Comparison of ENCODE assay signal across 19 cellular contexts in genomic region chr2:71499691-71500090, GRCh38. TPM values are rescaled to one million over a fixed set of nuclear protein-coding genes. Genes with fewer than 3 reads are reported as not detected.
DNase-seq lines count a peak whose midpoint lies in the region; ATAC-seq, FAIRE-seq and TF ChIP-seq lines count a peak whose summit lies in the region.
"Had no signal": no experiment of that assay in that cellular context is flagged by ENCODE, and none has a peak within 500 bp of the region (broad histone marks: within the 10 kb centered on the region; RNA-seq: fewer than 3 reads in every experiment).

No MANE protein-coding gene starts in this region.

- FAIRE-seq in keratinocyte (lab: Jason Lieb, UNC) (no peak), frontal cortex (lab: Jason Lieb, UNC) (no peak)
- FAIRE-seq: small intestine had no signal

- DNase-seq in astrocyte of the hippocampus (ENCODE audit: low read depth, low spot score): peak; percentile 19
- DNase-seq in keratinocyte (ENCODE audit: low read depth, low spot score): no peak
- no peak for DNase-seq in psoas muscle
- no peak for DNase-seq in transverse colon
- no peak for DNase-seq in occipital lobe (lab: John Stamatoyannopoulos, UW)
- DNase-seq in frontal cortex (ENCODE audit: low spot score in 2 of 2): no peak
- DNase-seq: activated CD8-positive, alpha-beta T cell treated with anti-CD3 and anti-CD28 coated beads for 36 hours; activated T-cell treated with anti-CD3 and anti-CD28 coated beads, Interleukin-2, amount 50 U/mL, for 72 hours; central memory CD4-positive, alpha-beta T cell; foreskin keratinocyte; GM23248; NCI-H1417 treated with DMSO at 0.1 percent for 48 hours; NCI-H2171 treated with DMSO at 0.1 percent for 48 hours; NCI-H774; small intestine; WERI-Rb-1 had no signal

- intact Hi-C loops in psoas muscle (cut with DNase I) (no loop called here), transverse colon (cut with DNase I; ENCODE audit: low total_unique reads) (no loop called here)

- H2AFZ ChIP-seq in ACC112 (ENCODE audit: low read length, unreplicated experiment) (no peak overlapping the region), keratinocyte (ENCODE audit: control insufficient read depth, low read length) (no peak overlapping the region)
- H2AFZ ChIP-seq: GM23248 had no signal

- H3K9me3 ChIP-seq in keratinocyte (ENCODE audit: control insufficient read depth, low read depth, low read length) (peaks cover 1% of the 10 kb centered on the region), psoas muscle (no peaks in the 10 kb centered on the region), transverse colon (no peaks in the 10 kb centered on the region)

- H3K4me1 ChIP-seq in ACC112 (ENCODE audit: control insufficient read depth, insufficient read depth, low read length, unreplicated experiment) (peaks cover 32% of the 10 kb centered on the region), keratinocyte (ENCODE audit: control insufficient read depth, extremely low read depth, insufficient read depth, low read length) (peaks cover 69% of the 10 kb centered on the region), psoas muscle (peaks cover 75% of the 10 kb centered on the region), transverse colon (no peaks in the 10 kb centered on the region)

- H3K9ac ChIP-seq in keratinocyte (ENCODE audit: control insufficient read depth, extremely low read depth, insufficient read depth, low read length): no peak overlapping the region

- no peaks in the 10 kb centered on the region for H3K79me2 ChIP-seq in ACC112 (ENCODE audit: control insufficient read depth, insufficient read depth, low read length, unreplicated experiment)
- no peaks in the 10 kb centered on the region for H3K79me2 ChIP-seq in keratinocyte (ENCODE audit: control insufficient read depth, insufficient read depth, low read length)

- dilution Hi-C loops in keratinocyte (cut with MboI; ENCODE audit: extremely low pct_ligation_motif_present, low sequenced_read_pairs): no loop called here

- in situ Hi-C loops in transverse colon (cut with MboI; ENCODE audit: low pct_ligation_motif_present in 1 of 4, low pct_unique_long_range_greater_than_20kb in 1 of 4, low sequenced_read_pairs in 3 of 4): loop anchor here in 3 of 4 donors (10.0 to 25.0 kb wide), 3 partner anchors 195 to 337 kb away; no protein-coding TSS in a partner anchor

- H3K36me3 ChIP-seq in ACC112 (ENCODE audit: insufficient read depth, low read length) (no peaks in the 10 kb centered on the region), keratinocyte (ENCODE audit: control insufficient read depth in 2 of 2, extremely low read depth in 1 of 2, insufficient read depth in 2 of 2, low read length in 2 of 2) (no peaks in the 10 kb centered on the region), psoas muscle (ENCODE audit: insufficient read depth in 1 of 2, low read depth in 1 of 2) (peaks cover 0 to 15% of the 10 kb centered on the region in 2 donors), transverse colon (no peaks in the 10 kb centered on the region)
- H3K36me3 ChIP-seq: WERI-Rb-1 had no signal

- H3K27me3 ChIP-seq in ACC112 (ENCODE audit: insufficient read depth, low read length): no peaks in the 10 kb centered on the region
- H3K27me3 ChIP-seq in keratinocyte (ENCODE audit: control insufficient read depth, extremely low read depth, insufficient read depth, low read length): no peaks in the 10 kb centered on the region
- H3K27me3 ChIP-seq in psoas muscle (ENCODE audit: insufficient read depth in 3 of 3, low read length in 2 of 3): no peaks in the 10 kb centered on the region
- H3K27me3 ChIP-seq in transverse colon: no peaks in the 10 kb centered on the region
- H3K27me3 ChIP-seq: foreskin keratinocyte had no signal

- H4K20me1 ChIP-seq in keratinocyte (ENCODE audit: control insufficient read depth, extremely low read depth, insufficient read depth, low read length): no peaks in the 10 kb centered on the region

- H3K27ac ChIP-seq in ACC112 (ENCODE audit: low read depth, low read length) (peak overlapping the region; percentile 59; the same call in 1 of the 2 replicates), keratinocyte (ENCODE audit: control insufficient read depth, insufficient read depth, low read length) (peak overlapping the region; percentile 85), psoas muscle (peak overlapping the region; percentile 63), transverse colon (peak overlapping the region in 2 of 4 donors; percentile 8 to 34)
- H3K27ac ChIP-seq: foreskin keratinocyte, WERI-Rb-1 had no signal

- ATAC-seq in psoas muscle: no peak
- no peak for ATAC-seq in GM18520 (IDR thresholded peaks at IDR 0.05; ENCODE audit: unreplicated experiment)
- ATAC-seq: activated CD8-positive, alpha-beta T cell treated with anti-CD3 and anti-CD28 coated beads for 36 hours; activated T-cell treated with anti-CD3 and anti-CD28 coated beads, Interleukin-2, amount 50 U/mL, for 72 hours; foreskin keratinocyte; stimulated activated effector memory CD8-positive, alpha-beta T cell treated with anti-CD3 and anti-CD28 coated beads, Interleukin-12 subunit alpha, Interleukin-12 subunit beta, amount 100 ng/mL, for 72 hours had no signal

- no peak for TF ChIP-seq CTCF in keratinocyte (optimal IDR thresholded peaks at IDR 0.05 in 1 of 3, IDR thresholded peaks at IDR 0.05 in 1 of 3, conservative IDR thresholded peaks at IDR 0.05 in 1 of 3; ENCODE audit: extremely low read depth in 1 of 3, insufficient read depth in 2 of 3, low read length in 3 of 3)
- TF ChIP-seq CTCF in psoas muscle (IDR thresholded peaks at IDR 0.05): no peak
- TF ChIP-seq CTCF in transverse colon (IDR thresholded peaks at IDR 0.05): no peak

- H3K9me1 ChIP-seq in keratinocyte (ENCODE audit: control insufficient read depth, extremely low read depth, insufficient read depth, low read length): no peaks in the 10 kb centered on the region

- WGBS in psoas muscle, 3 donors: 34 to 39% (median 37%) methylated on average over 5 of the region's 5 CpGs
- 77 to 80% methylated on average over 2 to 4 of the region's 5 CpGs for WGBS in transverse colon (ENCODE audit: low coverage in 1 of 2), 2 donors

- TF ChIP-seq POLR2A in transverse colon (IDR thresholded peaks at IDR 0.05): no peak

- H3K4me3 ChIP-seq in ACC112 (ENCODE audit: low read depth, low read length): no peak overlapping the region
- H3K4me3 ChIP-seq in keratinocyte (ENCODE audit: control insufficient read depth in 2 of 3, extremely low read depth in 1 of 3, insufficient read depth in 2 of 3, low read depth in 1 of 3, low read length in 3 of 3): no peak overlapping the region
- H3K4me3 ChIP-seq in psoas muscle: no peak overlapping the region
- no peak overlapping the region for H3K4me3 ChIP-seq in transverse colon
- H3K4me3 ChIP-seq: GM23248 had no signal

- H3K4me2 ChIP-seq in keratinocyte (ENCODE audit: control insufficient read depth, extremely low read depth, insufficient read depth, low read depth, low read length): no peak overlapping the region

- TF ChIP-seq EP300 in transverse colon (IDR thresholded peaks at IDR 0.05; ENCODE audit: low read depth): no peak

RNA-seq across cellular contexts. Expression of gene DYSF, which starts 46.3 kb away (rescaled TPM):
- polyA plus RNA-seq in keratinocyte: 8.2 to 20.6 TPM (median 12.9 TPM) in 3 replicates
- polyA plus RNA-seq in keratinocyte (2011; ENCODE audit: low read depth): 7.0 TPM
- polyA plus RNA-seq in keratinocyte (2011; cell fraction: cytosol; rRNA removed): 14.7 and 24.2 TPM in 2 replicates
- 48.2 and 63.8 TPM in 2 replicates for polyA plus RNA-seq in keratinocyte (2011; cell fraction: nucleus; rRNA removed)
- polyA plus RNA-seq in keratinocyte (2012; ENCODE audit: low replicate concordance): 6.8 and 29.5 TPM in 2 replicates
- 34.1 to 103 TPM (median 39.7 TPM) in 3 replicates for polyA minus RNA-seq in keratinocyte
- 49.5 TPM for polyA minus RNA-seq in keratinocyte (2011; cell fraction: cytosol; rRNA and poly(A)+ RNA removed)
- 46.2 and 71.6 TPM in 2 replicates for polyA minus RNA-seq in keratinocyte (2011; cell fraction: nucleus; rRNA and poly(A)+ RNA removed)
- total RNA-seq in psoas muscle: 100 to 1,000 TPM; 109 to 208 (median 118) TPM
- 10 to 100 TPM; 38.3 to 67.1 (median 55.8) TPM for polyA plus RNA-seq in psoas muscle
- 10 to 100 TPM in 2 of 4 donors, 1 to 10 TPM in 2; 3.7 to 18.7 (median 10.6) TPM for total RNA-seq in transverse colon
- 0.47 TPM for total RNA-seq in occipital lobe
- total RNA-seq in frontal cortex: 0.82 TPM

Comparison
In these comparisons a context has a peak if more than half of its experiments do, and no peak if none do; other contexts are left out.
1. RNA of gene DYSF, which starts 46.3 kb away (total RNA-seq): 109 to 208 TPM in psoas muscle; 3.7 to 18.7 TPM in transverse colon, 0.82 TPM in frontal cortex (single experiment) and 0.47 TPM in occipital lobe (single experiment); every median in the first group is over 4 times any median in the second.